Comparison of ENCODE assay signal across 7 cellular contexts in the genomic region with DNA sequence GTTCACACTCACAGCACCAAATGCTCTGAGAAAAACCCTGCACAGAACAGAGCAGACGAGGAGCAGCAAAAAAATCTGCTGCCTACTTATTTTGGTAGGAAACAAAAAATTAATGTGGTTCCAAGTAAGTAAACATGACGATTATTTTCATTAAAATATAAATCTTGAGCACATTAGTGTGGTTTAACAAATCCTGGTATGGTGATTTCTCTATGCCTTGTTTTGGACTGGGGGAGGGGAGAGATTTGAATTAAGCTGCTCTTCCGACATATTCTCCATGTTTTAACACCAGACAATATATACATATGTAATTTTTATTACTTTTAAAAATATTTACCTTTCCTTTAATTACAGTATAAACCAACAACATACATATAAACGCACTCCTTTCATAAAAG. TPM values are rescaled to one million over a fixed set of nuclear protein-coding genes. Genes with fewer than 3 reads are reported as not detected.
DNase-seq lines count a peak whose midpoint lies in the region; ATAC-seq and TF ChIP-seq lines count a peak whose summit lies in the region.

No MANE protein-coding gene starts in this region.

- no peak overlapping the region for H3K27ac Mint-ChIP-seq in WTC11

- whole genome bisulfite sequencing in iPS DF 6.9 (ENCODE audit: insufficient coverage, insufficient read length), result no CpG with 5 or more reads among the region's 4 CpGs
- WGBS in smooth muscle cell (ENCODE audit: low lambda C conversion rate), result 17% methylated on average over 4 of the region's 4 CpGs

- H3K4me1 ChIP-seq in HEK293 (ENCODE audit: control insufficient read depth, insufficient read depth, low read length) (peaks cover 7% of the 10 kb centered on the region; the same call in 1 of the 2 replicates), iPS DF 6.9 (ENCODE audit: control insufficient read depth, insufficient read depth, low read length) (peaks cover 2% of the 10 kb centered on the region; the same call in 1 of the 2 replicates), smooth muscle cell (ENCODE audit: low read depth) (peaks cover 35% of the 10 kb centered on the region)

- H3K4me3 Mint-ChIP-seq in WTC11, result peak overlapping the region; percentile 88

- peak overlapping the region; percentile 91 for H3K9ac ChIP-seq in smooth muscle cell (ENCODE audit: low read depth)

- no peaks in the 10 kb centered on the region for H4K20me1 ChIP-seq in smooth muscle cell (ENCODE audit: low read depth)

- no peak for ATAC-seq in WTC11
- no peak for ATAC-seq in GM18502 (IDR thresholded peaks at IDR 0.05; ENCODE audit: poor library complexity, unreplicated experiment)
- no peak for ATAC-seq in HG03175 (IDR thresholded peaks at IDR 0.05; ENCODE audit: unreplicated experiment)

- H3K4me1 Mint-ChIP-seq in WTC11, result peaks cover 44% of the 10 kb centered on the region

- peaks cover 49% of the 10 kb centered on the region for H3K79me2 ChIP-seq in smooth muscle cell (ENCODE audit: low read depth)

- TF ChIP-seq CTCF in HEK293 (tag by site-specific recombination; IDR thresholded peaks at IDR 0.05), result no peak
- TF ChIP-seq CTCF in WTC11 (IDR thresholded peaks at IDR 0.05), result no peak
- no peak for TF ChIP-seq CTCF in smooth muscle cell (IDR thresholded peaks at IDR 0.05; ENCODE audit: borderline replicate concordance, insufficient read depth, poor library complexity, severe bottlenecking)

- DNase-seq in WTC11 (ENCODE audit: low spot score) (no peak), iPS DF 6.9 (ENCODE audit: low read depth, low spot score) (no peak), smooth muscle cell (lab: John Stamatoyannopoulos, UW; ENCODE audit: unreplicated experiment) (no peak), NK-92 (lab: John Stamatoyannopoulos, UW; ENCODE audit: unreplicated experiment) (no peak)

- H3K9me3 ChIP-seq in HEK293 (ENCODE audit: control insufficient read depth, insufficient read depth, low read depth, low read length), result no peaks in the 10 kb centered on the region
- no peaks in the 10 kb centered on the region for H3K9me3 ChIP-seq in iPS DF 6.9 (ENCODE audit: control insufficient read depth, insufficient read depth, low read length)
- H3K9me3 ChIP-seq in smooth muscle cell (replicated peaks; ENCODE audit: low read depth), result no peaks in the 10 kb centered on the region

- H3K27me3 Mint-ChIP-seq in WTC11 (ENCODE audit: low read depth), result peaks cover 22% of the 10 kb centered on the region

- POLR2A ChIA-PET in HEK293 (lab: Yijun Ruan, JAX) (no interaction called here), WTC11 (lab: Charles Lee) (no interaction called here)

- H3K36me3 Mint-ChIP-seq in WTC11, result no peaks in the 10 kb centered on the region

- H3K4me3 ChIP-seq in HEK293 (ENCODE audit: low read depth, low read length) (peak overlapping the region; percentile 83), iPS DF 6.9 (ENCODE audit: low read length) (peak overlapping the region; percentile 60; the same call in 1 of the 2 replicates), smooth muscle cell (peak overlapping the region; percentile 91)

- CTCF ChIA-PET in HEK293 (lab: Yijun Ruan, JAX), result no interaction called here
- CTCF ChIA-PET in WTC11 (lab: Charles Lee), result no interaction called here

- peaks cover 13% of the 10 kb centered on the region for H3F3A ChIP-seq in smooth muscle cell (ENCODE audit: low read depth)

- peak overlapping the region; percentile 92 for H2AFZ ChIP-seq in smooth muscle cell (ENCODE audit: low read depth)

- no peaks in the 10 kb centered on the region for H3K9me3 Mint-ChIP-seq in WTC11

- H3K27me3 ChIP-seq in iPS DF 6.9 (ENCODE audit: control insufficient read depth, insufficient read depth, low read length) (peaks cover 3% of the 10 kb centered on the region; the same call in 1 of the 2 replicates), smooth muscle cell (ENCODE audit: low read depth) (no peaks in the 10 kb centered on the region)

- H3K4me2 ChIP-seq in smooth muscle cell, result peak overlapping the region; percentile 90

- peak overlapping the region; percentile 91 for H3K27ac ChIP-seq in HEK293 (ENCODE audit: extremely low read depth, low read depth, low read length)
- H3K27ac ChIP-seq in iPS DF 6.9 (ENCODE audit: low read length), result no peak overlapping the region
- H3K27ac ChIP-seq in smooth muscle cell (ENCODE audit: low read depth), result no peak overlapping the region

- H3K36me3 ChIP-seq in HEK293 (ENCODE audit: control insufficient read depth in 2 of 2, insufficient read depth in 1 of 2, low read length in 2 of 2), result no peaks in the 10 kb centered on the region
- no peaks in the 10 kb centered on the region for H3K36me3 ChIP-seq in iPS DF 6.9 (ENCODE audit: control insufficient read depth, insufficient read depth, low read length)
- no peaks in the 10 kb centered on the region for H3K36me3 ChIP-seq in smooth muscle cell (ENCODE audit: low read depth)

TF ChIP-seq in HEK293, 187 proteins besides CTCF, POLR2A, EP300 and RAD21:
- TF ChIP-seq ZNF341 (tag by site-specific recombination; IDR thresholded peaks at IDR 0.05; ENCODE audit: low read depth), result peak; percentile 11; the same call in 1 of the 2 replicates
- TF ChIP-seq, protein P1, sequence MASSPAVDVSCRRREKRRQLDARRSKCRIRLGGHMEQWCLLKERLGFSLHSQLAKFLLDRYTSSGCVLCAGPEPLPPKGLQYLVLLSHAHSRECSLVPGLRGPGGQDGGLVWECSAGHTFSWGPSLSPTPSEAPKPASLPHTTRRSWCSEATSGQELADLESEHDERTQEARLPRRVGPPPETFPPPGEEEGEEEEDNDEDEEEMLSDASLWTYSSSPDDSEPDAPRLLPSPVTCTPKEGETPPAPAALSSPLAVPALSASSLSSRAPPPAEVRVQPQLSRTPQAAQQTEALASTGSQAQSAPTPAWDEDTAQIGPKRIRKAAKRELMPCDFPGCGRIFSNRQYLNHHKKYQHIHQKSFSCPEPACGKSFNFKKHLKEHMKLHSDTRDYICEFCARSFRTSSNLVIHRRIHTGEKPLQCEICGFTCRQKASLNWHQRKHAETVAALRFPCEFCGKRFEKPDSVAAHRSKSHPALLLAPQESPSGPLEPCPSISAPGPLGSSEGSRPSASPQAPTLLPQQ (tag by site-specific recombination; IDR thresholded peaks at IDR 0.05), result no peak
TF ChIP-seq in HEK293: peak in this region for 1.

TF ChIP-seq in WTC11, 78 proteins besides CTCF, POLR2A, EP300 and RAD21:
- no peak for TF ChIP-seq ARID4B (CRISPR knock-in tag; IDR thresholded peaks at IDR 0.05; ENCODE audit: borderline replicate concordance)
- no peak for TF ChIP-seq NFATC4 (CRISPR knock-in tag; IDR thresholded peaks at IDR 0.05)
- no peak for TF ChIP-seq ETV6 (CRISPR knock-in tag; IDR thresholded peaks at IDR 0.05)
- TF ChIP-seq FOXK1 (CRISPR knock-in tag; IDR thresholded peaks at IDR 0.05), result no peak
- TF ChIP-seq ZNF138 (CRISPR knock-in tag; conservative IDR thresholded peaks at IDR 0.05), result no peak
- TF ChIP-seq ZBTB21 (CRISPR knock-in tag; IDR thresholded peaks at IDR 0.05; ENCODE audit: borderline replicate concordance), result no peak
- TF ChIP-seq, protein P2, sequence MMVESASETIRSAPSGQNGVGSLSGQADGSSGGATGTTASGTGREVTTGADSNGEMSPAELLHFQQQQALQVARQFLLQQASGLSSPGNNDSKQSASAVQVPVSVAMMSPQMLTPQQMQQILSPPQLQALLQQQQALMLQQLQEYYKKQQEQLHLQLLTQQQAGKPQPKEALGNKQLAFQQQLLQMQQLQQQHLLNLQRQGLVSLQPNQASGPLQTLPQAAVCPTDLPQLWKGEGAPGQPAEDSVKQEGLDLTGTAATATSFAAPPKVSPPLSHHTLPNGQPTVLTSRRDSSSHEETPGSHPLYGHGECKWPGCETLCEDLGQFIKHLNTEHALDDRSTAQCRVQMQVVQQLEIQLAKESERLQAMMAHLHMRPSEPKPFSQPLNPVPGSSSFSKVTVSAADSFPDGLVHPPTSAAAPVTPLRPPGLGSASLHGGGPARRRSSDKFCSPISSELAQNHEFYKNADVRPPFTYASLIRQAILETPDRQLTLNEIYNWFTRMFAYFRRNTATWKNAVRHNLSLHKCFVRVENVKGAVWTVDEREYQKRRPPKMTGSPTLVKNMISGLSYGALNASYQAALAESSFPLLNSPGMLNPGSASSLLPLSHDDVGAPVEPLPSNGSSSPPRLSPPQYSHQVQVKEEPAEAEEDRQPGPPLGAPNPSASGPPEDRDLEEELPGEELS (CRISPR knock-in tag; IDR thresholded peaks at IDR 0.05), result no peak

RNA-seq across cellular contexts. Expression of gene CAMK2D, which starts 1.8 kb away (rescaled TPM):
- total RNA-seq in WTC11 (2021), result 15.8 to 17.7 TPM (median 16.5 TPM) in 3 replicates
- 36.0 and 45.3 TPM in 2 replicates for total RNA-seq in smooth muscle cell
- polyA plus RNA-seq in smooth muscle cell, result 14.2 and 17.2 TPM in 2 replicates
